In the genomic region with DNA sequence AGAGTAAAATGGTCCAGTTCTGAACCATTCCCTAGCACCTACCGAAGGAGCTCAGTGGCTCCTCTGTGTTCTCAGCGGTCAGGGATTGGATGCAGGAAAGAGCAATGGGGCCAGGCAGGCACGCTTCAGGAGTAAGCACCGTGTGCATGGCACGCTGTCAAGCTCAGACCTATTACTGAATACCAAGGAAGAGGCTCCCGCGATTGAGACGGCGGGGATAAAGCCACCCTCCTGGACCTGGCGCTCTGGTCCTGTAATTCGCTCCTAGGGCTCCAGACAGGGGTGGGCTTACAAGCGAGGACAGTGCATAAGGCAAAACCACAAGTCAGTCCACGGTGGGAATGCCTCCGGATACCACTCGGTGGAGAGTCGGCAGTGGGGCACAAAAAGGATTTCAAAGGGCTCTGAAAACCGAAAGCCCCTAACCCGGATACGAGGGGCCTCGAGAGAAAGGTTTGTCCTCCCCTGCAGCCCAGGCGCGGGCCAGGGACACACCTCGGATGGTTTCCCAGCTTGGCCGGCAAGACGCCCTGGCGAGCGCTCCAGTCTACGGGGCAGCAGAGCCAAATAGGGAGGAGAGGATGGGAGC, we compare ENCODE assay signal across 1 cellular context.
TF ChIP-seq lines count a peak whose summit lies in the region.

No MANE protein-coding gene starts in this region.

TF ChIP-seq in IMR-90, 13 proteins besides CTCF, POLR2A, EP300 and RAD21 (continued from another document):
- TF ChIP-seq, protein P1, sequence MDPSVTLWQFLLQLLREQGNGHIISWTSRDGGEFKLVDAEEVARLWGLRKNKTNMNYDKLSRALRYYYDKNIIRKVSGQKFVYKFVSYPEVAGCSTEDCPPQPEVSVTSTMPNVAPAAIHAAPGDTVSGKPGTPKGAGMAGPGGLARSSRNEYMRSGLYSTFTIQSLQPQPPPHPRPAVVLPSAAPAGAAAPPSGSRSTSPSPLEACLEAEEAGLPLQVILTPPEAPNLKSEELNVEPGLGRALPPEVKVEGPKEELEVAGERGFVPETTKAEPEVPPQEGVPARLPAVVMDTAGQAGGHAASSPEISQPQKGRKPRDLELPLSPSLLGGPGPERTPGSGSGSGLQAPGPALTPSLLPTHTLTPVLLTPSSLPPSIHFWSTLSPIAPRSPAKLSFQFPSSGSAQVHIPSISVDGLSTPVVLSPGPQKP (IDR thresholded peaks at IDR 0.05; ENCODE audit: borderline replicate concordance, low read depth, low read length), result no peak
- TF ChIP-seq RFX5 (IDR thresholded peaks at IDR 0.05; ENCODE audit: low read depth, low read length), result no peak
- TF ChIP-seq, protein P2, sequence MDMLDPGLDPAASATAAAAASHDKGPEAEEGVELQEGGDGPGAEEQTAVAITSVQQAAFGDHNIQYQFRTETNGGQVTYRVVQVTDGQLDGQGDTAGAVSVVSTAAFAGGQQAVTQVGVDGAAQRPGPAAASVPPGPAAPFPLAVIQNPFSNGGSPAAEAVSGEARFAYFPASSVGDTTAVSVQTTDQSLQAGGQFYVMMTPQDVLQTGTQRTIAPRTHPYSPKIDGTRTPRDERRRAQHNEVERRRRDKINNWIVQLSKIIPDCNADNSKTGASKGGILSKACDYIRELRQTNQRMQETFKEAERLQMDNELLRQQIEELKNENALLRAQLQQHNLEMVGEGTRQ (IDR thresholded peaks at IDR 0.05; ENCODE audit: low read depth, low read length), result no peak
- no peak for TF ChIP-seq MAZ (IDR thresholded peaks at IDR 0.05; ENCODE audit: borderline replicate concordance, low read depth, low read length)
- TF ChIP-seq FOS (IDR thresholded peaks at IDR 0.05; ENCODE audit: low read depth, low read length), result no peak
- TF ChIP-seq MAFK (IDR thresholded peaks at IDR 0.05; ENCODE audit: low read depth, low read length), result no peak
- TF ChIP-seq CHD1 (IDR thresholded peaks at IDR 0.05; ENCODE audit: low read depth, low read length), result no peak
